ENCODE assay signal across 21 cellular contexts in genomic region chr22:17241571-17242310, GRCh38. TPM values are rescaled to one million over a fixed set of nuclear protein-coding genes. Genes with fewer than 3 reads are reported as not detected.
DNase-seq lines count a peak whose midpoint lies in the region; TF ChIP-seq lines count a peak whose summit lies in the region.
"Had no signal": no experiment of that assay in that cellular context is flagged by ENCODE, and none has a peak within 500 bp of the region (broad histone marks: within the 10 kb centered on the region; RNA-seq: fewer than 3 reads in every experiment).

No MANE protein-coding gene starts in this region.

- H3K4me1 ChIP-seq in Karpas-422 (ENCODE audit: low read length), result peaks cover 8% of the 10 kb centered on the region
- H3K4me1 ChIP-seq: BE2C, body of pancreas, uterus had no signal

- H3K9me3 Mint-ChIP-seq in CD14-positive monocyte (peaks cover 0 to 1% (median 0%) of the 10 kb centered on the region in 7 donors), neural crest cell (no peaks in the 10 kb centered on the region)
- no peaks in the 10 kb centered on the region for H3K9me3 Mint-ChIP-seq in dendritic cell treated with granulocyte-macrophage colony-stimulating factor and Interleukin-4, amounts not matched to agents 40 ng/mL and 50 ng/mL, for 4 days
- H3K9me3 Mint-ChIP-seq: GM23338, nephron had no signal

- H3K9me3 ChIP-seq in Karpas-422 (ENCODE audit: low read length), result no peaks in the 10 kb centered on the region
- H3K9me3 ChIP-seq: BE2C, body of pancreas, esophagus squamous epithelium, MG63, uterus had no signal

- no peaks in the 10 kb centered on the region for H3K9me2 ChIP-seq in Karpas-422 (replicated peaks; ENCODE audit: insufficient read depth, low read length)

- no peaks in the 10 kb centered on the region for H3K27me3 ChIP-seq in Karpas-422 (ENCODE audit: low read length)
- H3K27me3 ChIP-seq: BE2C, body of pancreas, esophagus squamous epithelium, MG63, uterus had no signal

- H4K20me1 ChIP-seq in Karpas-422 (ENCODE audit: insufficient read depth, low read depth, low read length), result no peaks in the 10 kb centered on the region

- H3K4me1 Mint-ChIP-seq in CD14-positive monocyte, result peaks cover 64% of the 10 kb centered on the region
- H3K4me1 Mint-ChIP-seq in dendritic cell treated with granulocyte-macrophage colony-stimulating factor and Interleukin-4, amounts not matched to agents 40 ng/mL and 50 ng/mL, for 4 days (ENCODE audit: low read depth), result peaks cover 75% of the 10 kb centered on the region
- H3K4me1 Mint-ChIP-seq in neural crest cell, result peaks cover 2% of the 10 kb centered on the region

- H3K79me2 ChIP-seq in Karpas-422 (ENCODE audit: low read length), result no peaks in the 10 kb centered on the region

- DNase-seq in CD14-positive monocyte (ENCODE audit: low spot score) (peak; percentile 87), Karpas-422 (peak; percentile 25), neural crest cell (ENCODE audit: low read depth, low spot score) (no peak), activated gamma-delta T cell (lab: John Stamatoyannopoulos, UW) (no peak), caudate nucleus (lab: John Stamatoyannopoulos, UW) (no peak), occipital lobe (lab: John Stamatoyannopoulos, UW) (no peak), mesenteric fat pad (ENCODE audit: low spot score) (no peak)
- DNase-seq: BE2C; dermis blood vessel endothelial cell; DMS79 treated with DMSO at 0.1 percent for 48 hours; esophagus squamous epithelium; MG63; NCI-H82; SHP77; stimulated activated naive CD4-positive, alpha-beta T cell; uterus had no signal

- H3K27ac ChIP-seq in Karpas-422 (ENCODE audit: low read length) (no peak overlapping the region), caudate nucleus (ENCODE audit: low read depth, low read length) (no peak overlapping the region)
- H3K27ac ChIP-seq: uterus had no signal

- H3K27ac Mint-ChIP-seq in CD14-positive monocyte (peak overlapping the region; percentile 99 to 100 (median 100)), neural crest cell (ENCODE audit: unreplicated experiment) (peak overlapping the region; percentile 35)
- peak overlapping the region; percentile 97 for H3K27ac Mint-ChIP-seq in dendritic cell treated with granulocyte-macrophage colony-stimulating factor and Interleukin-4, amounts not matched to agents 40 ng/mL and 50 ng/mL, for 4 days
- H3K27ac Mint-ChIP-seq: GM23338, nephron had no signal

- no peak overlapping the region for H2AFZ ChIP-seq in Karpas-422 (ENCODE audit: low read length)
- H2AFZ ChIP-seq: GM23338 had no signal

- TF ChIP-seq CTCF in CD14-positive monocyte (IDR thresholded peaks at IDR 0.05) (no peak), neural crest cell (conservative IDR thresholded peaks at IDR 0.05) (no peak)

- no peak overlapping the region for H3K4me3 ChIP-seq in Karpas-422 (ENCODE audit: low read length)
- H3K4me3 ChIP-seq: body of pancreas, esophagus squamous epithelium, GM23338, MG63, uterus had no signal

- no peaks in the 10 kb centered on the region for H3K36me3 ChIP-seq in Karpas-422 (ENCODE audit: insufficient read depth, low read length)
- H3K36me3 ChIP-seq: BE2C, esophagus squamous epithelium, MG63, uterus had no signal

- H3K27me3 Mint-ChIP-seq in CD14-positive monocyte (ENCODE audit: low read depth in 3 of 3) (peaks cover 0 to 6% (median 0%) of the 10 kb centered on the region in 3 donors), neural crest cell (ENCODE audit: low read depth) (peaks cover 3% of the 10 kb centered on the region)
- H3K27me3 Mint-ChIP-seq in dendritic cell treated with granulocyte-macrophage colony-stimulating factor and Interleukin-4, amounts not matched to agents 40 ng/mL and 50 ng/mL, for 4 days, result no peaks in the 10 kb centered on the region

- no peak overlapping the region for H3K4me2 ChIP-seq in Karpas-422 (ENCODE audit: low read depth, low read length, poor library complexity, severe bottlenecking)
- H3K4me2 ChIP-seq: GM23338 had no signal

- intact Hi-C loops in CD14-positive monocyte (cut with micrococcal nuclease), result loop anchor here (2.0 to 10.0 kb wide), 5 partner anchors 13 to 533 kb away; partner anchors contain the start of genes ADA2 (in 1 of the 2), BID (in 1 of the 2) and IL17RA (in 1 of the 2)
- intact Hi-C loops in dendritic cell treated with granulocyte-macrophage colony-stimulating factor and Interleukin-4, amounts not matched to agents 40 ng/mL and 50 ng/mL, for 4 days (cut with micrococcal nuclease), result no loop called here

- no peak overlapping the region for H3K9ac ChIP-seq in Karpas-422 (ENCODE audit: low read length)

- H3K4me3 Mint-ChIP-seq in CD14-positive monocyte (peak overlapping the region; percentile 1 to 51), neural crest cell (no peak overlapping the region)
- H3K4me3 Mint-ChIP-seq in dendritic cell treated with granulocyte-macrophage colony-stimulating factor and Interleukin-4, amounts not matched to agents 40 ng/mL and 50 ng/mL, for 4 days, result no peak overlapping the region
- H3K4me3 Mint-ChIP-seq: GM23338, nephron had no signal

- peaks cover 7 to 10% of the 10 kb centered on the region in 2 donors for H3K36me3 Mint-ChIP-seq in CD14-positive monocyte
- no peaks in the 10 kb centered on the region for H3K36me3 Mint-ChIP-seq in dendritic cell treated with granulocyte-macrophage colony-stimulating factor and Interleukin-4, amounts not matched to agents 40 ng/mL and 50 ng/mL, for 4 days (ENCODE audit: low read depth)
- H3K36me3 Mint-ChIP-seq in neural crest cell (ENCODE audit: low read depth), result no peaks in the 10 kb centered on the region

RNA-seq across cellular contexts. Expression of gene ADA2, which starts 22.5 kb away (rescaled TPM):
- 100 to 1,000 TPM; 336 to 553 TPM for polyA plus RNA-seq in CD14-positive monocyte
- 38.5 and 43.6 TPM in 2 replicates for total RNA-seq in Karpas-422 (2014; rRNA removed; shearing (Covaris generic); ENCODE audit: low replicate concordance)
- 32.0 and 33.5 TPM in 2 replicates for total RNA-seq in neural crest cell
- total RNA-seq in occipital lobe, result 3.4 TPM
- 12.4 TPM for total RNA-seq in mesenteric fat pad
- total RNA-seq: HT-29 had no signal

Comparison
In these comparisons a context has a peak if more than half of its experiments do, and no peak if none do; other contexts are left out.
1. DNase-seq: peak in CD14-positive monocyte (single experiment) and Karpas-422 (single experiment); none in neural crest cell (single experiment), activated gamma-delta T cell (single experiment), caudate nucleus (0 of 61), occipital lobe (single experiment) and mesenteric fat pad (single experiment).
2. H3K27ac Mint-ChIP-seq: peak in every context shown above with its lines; median percentile 100 in CD14-positive monocyte; 97 in dendritic cell treated with granulocyte-macrophage colony-stimulating factor and Interleukin-4, amounts not matched to agents 40 ng/mL and 50 ng/mL, for 4 days; 35 in neural crest cell.
3. H3K4me3 Mint-ChIP-seq: peak in CD14-positive monocyte (2 of 2); none in dendritic cell treated with granulocyte-macrophage colony-stimulating factor and Interleukin-4, amounts not matched to agents 40 ng/mL and 50 ng/mL, for 4 days (single experiment) and neural crest cell (single experiment).